Comparison of ENCODE assay signal across 1 cellular context in the genomic region with DNA sequence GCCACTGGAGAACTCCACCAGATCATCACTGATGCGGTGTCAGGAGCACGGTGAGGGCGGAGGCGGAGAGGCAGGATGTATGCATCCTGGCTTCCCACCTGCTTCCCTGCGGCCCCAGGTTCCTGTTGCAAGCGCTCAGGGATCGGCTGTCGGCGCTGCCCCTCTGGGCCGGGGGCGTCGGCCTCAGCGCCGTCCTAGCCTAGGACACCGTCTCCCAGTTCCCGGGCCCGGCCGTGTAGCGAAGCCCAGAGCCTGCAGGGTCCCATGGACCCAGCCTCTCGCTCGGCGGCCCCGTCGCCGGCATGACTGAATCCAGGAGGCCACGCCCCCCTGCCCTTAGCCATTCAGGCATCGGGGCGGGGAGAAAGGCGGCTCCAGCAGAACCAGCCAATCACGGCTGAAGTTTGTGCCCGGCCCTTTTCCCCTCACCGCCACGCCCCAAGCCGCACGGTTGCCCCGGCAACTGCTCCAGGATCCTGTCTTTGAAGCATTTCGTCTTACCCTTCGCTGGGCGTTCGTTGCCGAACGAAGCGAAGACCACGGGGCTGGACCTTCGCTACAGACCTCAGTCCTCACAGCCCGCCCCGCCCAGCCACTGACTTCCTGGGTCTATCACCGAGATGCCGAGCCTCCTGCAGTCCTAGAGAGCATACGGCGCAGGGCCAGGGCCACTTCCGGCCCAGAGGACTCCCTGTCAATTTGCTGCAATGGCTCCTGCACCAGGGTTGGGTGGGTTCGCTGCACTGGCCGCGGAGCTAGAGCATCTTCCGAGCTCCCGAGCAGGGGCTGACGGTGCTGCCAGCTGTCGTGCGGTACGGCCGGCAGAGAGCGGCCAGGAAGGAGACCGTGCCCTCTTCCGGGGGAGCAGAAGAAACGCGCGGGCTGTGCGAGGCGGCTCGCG.
TF ChIP-seq lines count a peak whose summit lies in the region.

No MANE protein-coding gene starts in this region.

TF ChIP-seq in HepG2, 621 proteins besides CTCF, POLR2A, EP300 and RAD21 (continued from another document and continues in another):
- TF ChIP-seq MLXIP (CRISPR knock-in tag; IDR thresholded peaks at IDR 0.05; ENCODE audit: borderline replicate concordance) (no peak), TBX3 (IDR thresholded peaks at IDR 0.05; ENCODE audit: borderline replicate concordance) (no peak), SMARCE1 (IDR thresholded peaks at IDR 0.05; ENCODE audit: borderline replicate concordance) (no peak), NR3C1 (CRISPR knock-in tag; IDR thresholded peaks at IDR 0.05) (no peak), NCOA2 (CRISPR knock-in tag; IDR thresholded peaks at IDR 0.05) (no peak; the same call in 1 of the 2 replicates), ELF4 (CRISPR knock-in tag; IDR thresholded peaks at IDR 0.05; ENCODE audit: borderline replicate concordance) (no peak), KLF13 (CRISPR knock-in tag; IDR thresholded peaks at IDR 0.05) (no peak), MLLT10 (CRISPR knock-in tag; IDR thresholded peaks at IDR 0.05) (no peak), GZF1 (CRISPR knock-in tag; IDR thresholded peaks at IDR 0.05) (no peak), NONO (IDR thresholded peaks at IDR 0.05) (no peak), NONO (CRISPR knock-in tag; conservative IDR thresholded peaks at IDR 0.05) (peak; percentile 83), THAP7 (CRISPR knock-in tag; IDR thresholded peaks at IDR 0.05) (no peak), ASH2L (IDR thresholded peaks at IDR 0.05; ENCODE audit: insufficient read length, low read depth, low read length) (peak; percentile 67), FOXA3 (CRISPR knock-in tag; IDR thresholded peaks at IDR 0.05) (0 out of 2 replicates have a peak, but pooled peaks have one; percentile 6), ZNF660 (CRISPR knock-in tag; IDR thresholded peaks at IDR 0.05; ENCODE audit: borderline replicate concordance, low read depth) (no peak), ATF6 (CRISPR knock-in tag; conservative IDR thresholded peaks at IDR 0.05) (no peak), ZNF33B (CRISPR knock-in tag; IDR thresholded peaks at IDR 0.05) (peak; percentile 81), ZNF335 (CRISPR knock-in tag; IDR thresholded peaks at IDR 0.05) (no peak), MTA1 (CRISPR knock-in tag; IDR thresholded peaks at IDR 0.05; ENCODE audit: borderline replicate concordance) (no peak; the same call in 1 of the 2 replicates), ATF7 (IDR thresholded peaks at IDR 0.05) (no peak), ATF7 (CRISPR knock-in tag; IDR thresholded peaks at IDR 0.05) (peak; percentile 49), BORCS8-MEF2B (CRISPR knock-in tag; IDR thresholded peaks at IDR 0.05) (no peak), SP140L (CRISPR knock-in tag; IDR thresholded peaks at IDR 0.05; ENCODE audit: borderline replicate concordance) (no peak), ZNF563 (CRISPR knock-in tag; IDR thresholded peaks at IDR 0.05) (no peak), ZNF264 (CRISPR knock-in tag; IDR thresholded peaks at IDR 0.05) (peak; percentile 16; the same call in 1 of the 2 replicates), TBP (CRISPR knock-in tag; IDR thresholded peaks at IDR 0.05) (no peak), JUND (CRISPR knock-in tag; IDR thresholded peaks at IDR 0.05) (no peak), SMC3 (IDR thresholded peaks at IDR 0.05; ENCODE audit: low read length) (no peak), EHMT2 (IDR thresholded peaks at IDR 0.05; ENCODE audit: borderline replicate concordance, low read depth, low read length) (no peak), SAP130 (CRISPR knock-in tag; IDR thresholded peaks at IDR 0.05; ENCODE audit: low read depth) (peak; percentile 91), CAMTA2 (CRISPR knock-in tag; IDR thresholded peaks at IDR 0.05; ENCODE audit: borderline replicate concordance) (peak; percentile 38; the same call in 1 of the 2 replicates), ZNF558 (CRISPR knock-in tag; IDR thresholded peaks at IDR 0.05; ENCODE audit: borderline replicate concordance) (no peak), BCL6 (CRISPR knock-in tag; IDR thresholded peaks at IDR 0.05) (peak; percentile 68), ZZZ3 (CRISPR knock-in tag; IDR thresholded peaks at IDR 0.05; ENCODE audit: borderline replicate concordance) (0 out of 2 replicates have a peak, but pooled peaks have one; percentile 58), PHF21A (CRISPR knock-in tag; IDR thresholded peaks at IDR 0.05) (0 out of 2 replicates have a peak, but pooled peaks have one; percentile 57), ZNF879 (CRISPR knock-in tag; IDR thresholded peaks at IDR 0.05) (no peak), NBN (conservative IDR thresholded peaks at IDR 0.05) (no peak), RELA (CRISPR knock-in tag; IDR thresholded peaks at IDR 0.05) (peak; percentile 45; the same call in 1 of the 2 replicates), ZNF766 (CRISPR knock-in tag; IDR thresholded peaks at IDR 0.05; ENCODE audit: borderline replicate concordance) (no peak), AFF4 (CRISPR knock-in tag; IDR thresholded peaks at IDR 0.05) (no peak), FOXO1 (CRISPR knock-in tag; IDR thresholded peaks at IDR 0.05) (no peak; the same call in 1 of the 2 replicates), STAG1 (CRISPR knock-in tag; IDR thresholded peaks at IDR 0.05) (peak; percentile 38), HIVEP1 (CRISPR knock-in tag; IDR thresholded peaks at IDR 0.05) (peak; percentile 64; the same call in 1 of the 2 replicates), SOX5 (CRISPR knock-in tag; IDR thresholded peaks at IDR 0.05; ENCODE audit: borderline replicate concordance) (no peak), JUN (CRISPR knock-in tag; IDR thresholded peaks at IDR 0.05) (no peak), ZNF552 (CRISPR knock-in tag; IDR thresholded peaks at IDR 0.05; ENCODE audit: borderline replicate concordance) (0 out of 2 replicates have a peak, but pooled peaks have one; percentile 37)
- TF ChIP-seq, protein P1, sequence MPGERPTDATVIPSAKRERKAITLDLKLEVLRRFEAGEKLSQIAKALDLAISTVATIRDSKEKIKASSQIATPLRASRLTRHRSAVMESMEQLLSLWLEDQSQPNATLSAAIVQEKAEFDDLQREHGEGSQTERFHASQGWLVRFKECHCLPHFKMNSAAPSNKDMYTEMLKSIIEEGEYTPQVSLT (CRISPR knock-in tag; IDR thresholded peaks at IDR 0.05; ENCODE audit: borderline replicate concordance, low read depth) = no peak
- TF ChIP-seq, protein P2, sequence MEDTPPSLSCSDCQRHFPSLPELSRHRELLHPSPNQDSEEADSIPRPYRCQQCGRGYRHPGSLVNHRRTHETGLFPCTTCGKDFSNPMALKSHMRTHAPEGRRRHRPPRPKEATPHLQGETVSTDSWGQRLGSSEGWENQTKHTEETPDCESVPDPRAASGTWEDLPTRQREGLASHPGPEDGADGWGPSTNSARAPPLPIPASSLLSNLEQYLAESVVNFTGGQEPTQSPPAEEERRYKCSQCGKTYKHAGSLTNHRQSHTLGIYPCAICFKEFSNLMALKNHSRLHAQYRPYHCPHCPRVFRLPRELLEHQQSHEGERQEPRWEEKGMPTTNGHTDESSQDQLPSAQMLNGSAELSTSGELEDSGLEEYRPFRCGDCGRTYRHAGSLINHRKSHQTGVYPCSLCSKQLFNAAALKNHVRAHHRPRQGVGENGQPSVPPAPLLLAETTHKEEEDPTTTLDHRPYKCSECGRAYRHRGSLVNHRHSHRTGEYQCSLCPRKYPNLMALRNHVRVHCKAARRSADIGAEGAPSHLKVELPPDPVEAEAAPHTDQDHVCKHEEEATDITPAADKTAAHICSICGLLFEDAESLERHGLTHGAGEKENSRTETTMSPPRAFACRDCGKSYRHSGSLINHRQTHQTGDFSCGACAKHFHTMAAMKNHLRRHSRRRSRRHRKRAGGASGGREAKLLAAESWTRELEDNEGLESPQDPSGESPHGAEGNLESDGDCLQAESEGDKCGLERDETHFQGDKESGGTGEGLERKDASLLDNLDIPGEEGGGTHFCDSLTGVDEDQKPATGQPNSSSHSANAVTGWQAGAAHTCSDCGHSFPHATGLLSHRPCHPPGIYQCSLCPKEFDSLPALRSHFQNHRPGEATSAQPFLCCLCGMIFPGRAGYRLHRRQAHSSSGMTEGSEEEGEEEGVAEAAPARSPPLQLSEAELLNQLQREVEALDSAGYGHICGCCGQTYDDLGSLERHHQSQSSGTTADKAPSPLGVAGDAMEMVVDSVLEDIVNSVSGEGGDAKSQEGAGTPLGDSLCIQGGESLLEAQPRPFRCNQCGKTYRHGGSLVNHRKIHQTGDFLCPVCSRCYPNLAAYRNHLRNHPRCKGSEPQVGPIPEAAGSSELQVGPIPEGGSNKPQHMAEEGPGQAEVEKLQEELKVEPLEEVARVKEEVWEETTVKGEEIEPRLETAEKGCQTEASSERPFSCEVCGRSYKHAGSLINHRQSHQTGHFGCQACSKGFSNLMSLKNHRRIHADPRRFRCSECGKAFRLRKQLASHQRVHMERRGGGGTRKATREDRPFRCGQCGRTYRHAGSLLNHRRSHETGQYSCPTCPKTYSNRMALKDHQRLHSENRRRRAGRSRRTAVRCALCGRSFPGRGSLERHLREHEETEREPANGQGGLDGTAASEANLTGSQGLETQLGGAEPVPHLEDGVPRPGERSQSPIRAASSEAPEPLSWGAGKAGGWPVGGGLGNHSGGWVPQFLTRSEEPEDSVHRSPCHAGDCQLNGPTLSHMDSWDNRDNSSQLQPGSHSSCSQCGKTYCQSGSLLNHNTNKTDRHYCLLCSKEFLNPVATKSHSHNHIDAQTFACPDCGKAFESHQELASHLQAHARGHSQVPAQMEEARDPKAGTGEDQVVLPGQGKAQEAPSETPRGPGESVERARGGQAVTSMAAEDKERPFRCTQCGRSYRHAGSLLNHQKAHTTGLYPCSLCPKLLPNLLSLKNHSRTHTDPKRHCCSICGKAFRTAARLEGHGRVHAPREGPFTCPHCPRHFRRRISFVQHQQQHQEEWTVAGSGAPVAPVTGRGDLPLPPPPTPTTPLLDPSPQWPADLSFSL (CRISPR knock-in tag; IDR thresholded peaks at IDR 0.05) = no peak
- TF ChIP-seq, protein P3, sequence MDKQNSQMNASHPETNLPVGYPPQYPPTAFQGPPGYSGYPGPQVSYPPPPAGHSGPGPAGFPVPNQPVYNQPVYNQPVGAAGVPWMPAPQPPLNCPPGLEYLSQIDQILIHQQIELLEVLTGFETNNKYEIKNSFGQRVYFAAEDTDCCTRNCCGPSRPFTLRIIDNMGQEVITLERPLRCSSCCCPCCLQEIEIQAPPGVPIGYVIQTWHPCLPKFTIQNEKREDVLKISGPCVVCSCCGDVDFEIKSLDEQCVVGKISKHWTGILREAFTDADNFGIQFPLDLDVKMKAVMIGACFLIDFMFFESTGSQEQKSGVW (CRISPR knock-in tag; IDR thresholded peaks at IDR 0.05; ENCODE audit: borderline replicate concordance) = no peak
